In the genomic region with DNA sequence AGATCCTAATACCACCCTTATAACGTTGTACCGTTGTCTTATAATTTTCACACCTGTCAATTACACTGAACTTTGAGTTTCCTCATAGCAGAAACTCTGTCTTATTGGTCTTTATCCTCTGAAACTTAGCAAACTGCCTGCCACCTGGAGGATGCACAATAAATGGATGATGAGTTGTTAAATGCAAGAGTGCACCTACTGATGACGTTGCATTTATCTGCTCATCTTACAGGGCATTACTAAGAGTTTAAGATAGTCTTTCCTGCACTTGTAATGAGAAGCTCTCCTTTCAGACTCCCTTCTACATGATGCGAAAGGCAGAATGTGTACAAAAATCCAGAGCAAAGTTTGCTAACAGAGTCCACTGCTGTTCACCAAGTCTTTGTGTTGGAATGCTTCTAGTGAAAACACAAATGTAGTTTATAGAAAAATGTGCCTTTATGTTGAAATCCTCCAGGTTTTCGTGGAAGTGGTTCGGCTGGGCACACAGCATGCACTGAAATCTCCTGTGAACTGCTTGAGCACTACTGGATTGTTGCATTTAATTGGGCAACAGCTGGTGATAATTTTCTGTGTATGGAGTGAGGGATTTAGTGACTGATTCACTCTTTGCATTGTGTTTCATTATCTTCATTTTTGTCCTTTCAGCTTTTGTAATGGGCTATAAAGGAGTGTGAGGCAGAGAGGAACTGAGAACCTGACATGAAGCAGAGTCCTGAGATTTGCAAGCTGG, we compare ENCODE assay signal across 32 cellular contexts.
DNase-seq lines count a peak whose midpoint lies in the region; TF ChIP-seq lines count a peak whose summit lies in the region.
"Had no signal": no experiment of that assay in that cellular context is flagged by ENCODE, and none has a peak within 500 bp of the region (broad histone marks: within the 10 kb centered on the region; RNA-seq: fewer than 3 reads in every experiment).

No MANE protein-coding gene starts in this region.

- H3K4me2 ChIP-seq in neural progenitor cell = no peak overlapping the region

- no peaks in the 10 kb centered on the region for H3K36me3 ChIP-seq in neural progenitor cell
- H3K36me3 ChIP-seq: left ventricle myocardium inferior, spleen, stomach had no signal

- no peaks in the 10 kb centered on the region for H3F3A ChIP-seq in neural progenitor cell (ENCODE audit: low read depth)

- H3K27ac ChIP-seq in VCaP = no peak overlapping the region
- no peak overlapping the region for H3K27ac ChIP-seq in neural progenitor cell
- H3K27ac ChIP-seq: coronary artery, left ventricle myocardium inferior, spleen, stomach had no signal

- no peaks in the 10 kb centered on the region for H3K36me3 Mint-ChIP-seq in neural progenitor cell
- H3K36me3 Mint-ChIP-seq: CD8-positive, alpha-beta memory T cell; IgD-negative memory B cell had no signal

- DNase-seq in NCI-H2171 treated with DMSO at 0.1 percent for 48 hours (lab: John Stamatoyannopoulos, UW) (peak; percentile 44), NCI-H2171 (lab: John Stamatoyannopoulos, UW) (no peak), NCI-H1694 (lab: John Stamatoyannopoulos, UW) (peak; percentile 58), neural progenitor cell (ENCODE audit: low spot score) (no peak), Ammon's horn (ENCODE audit: low spot score) (no peak), GDM1 (lab: John Stamatoyannopoulos, UW) (no peak), A172 (ENCODE audit: low spot score) (no peak)
- DNase-seq: activated B cell treated with CpG ODN at 0.5 μM for 24 hours; activated CD4-positive, alpha-beta T cell treated with anti-CD3 and anti-CD28 coated beads, Interleukin-2, amount 10 ng/mL, durations not matched to agents 7 days and 5 days; activated CD8-positive, alpha-beta memory T cell treated with anti-CD3 and anti-CD28 coated beads, Interleukin-2, amount 10 ng/mL, durations not matched to agents 7 days and 5 days; activated gamma-delta T cell; activated naive CD8-positive, alpha-beta T cell treated with anti-CD3 and anti-CD28 coated beads, Interleukin-2, amount 10 ng/mL, durations not matched to agents 7 days and 5 days; activated T-cell treated with anti-CD3 and anti-CD28 coated beads, Interleukin-2, amount 50 U/mL, for 4 hours; caudate nucleus; CD8-positive, alpha-beta memory T cell; DMS153; effector CD8-positive, alpha-beta T cell; GOT3; islet precursor cell; left ventricle myocardium inferior; mesendoderm; NCI-H1092 treated with DMSO at 0.1 percent for 48 hours; NCI-H187 treated with DMSO at 0.1 percent for 48 hours; NCI-H2227 treated with DMSO at 0.1 percent for 48 hours; NCI-H774; spleen; stimulated activated CD4-positive, alpha-beta T cell treated with anti-CD3 and anti-CD28 coated beads, Interleukin-2, amount 100 ng/mL, for 24 hours; stomach had no signal

- peak overlapping the region; percentile 17 for H2AFZ ChIP-seq in neural progenitor cell (replicated peaks)

- H3K27ac Mint-ChIP-seq in neural progenitor cell = no peak overlapping the region
- H3K27ac Mint-ChIP-seq: activated B cell treated with CpG ODN at 0.5 μM for 24 hours; activated CD4-positive, alpha-beta T cell treated with anti-CD3 and anti-CD28 coated beads, Interleukin-2, amount 10 ng/mL, durations not matched to agents 7 days and 5 days; activated CD8-positive, alpha-beta memory T cell treated with anti-CD3 and anti-CD28 coated beads, Interleukin-2, amount 10 ng/mL, durations not matched to agents 7 days and 5 days; activated naive CD8-positive, alpha-beta T cell treated with anti-CD3 and anti-CD28 coated beads, Interleukin-2, amount 10 ng/mL, durations not matched to agents 7 days and 5 days; IgD-negative memory B cell had no signal

- H3K27me3 Mint-ChIP-seq in neural progenitor cell (ENCODE audit: insufficient read depth, low read depth) = peaks cover 2% of the 10 kb centered on the region
- H3K27me3 Mint-ChIP-seq: activated CD4-positive, alpha-beta T cell treated with anti-CD3 and anti-CD28 coated beads, Interleukin-2, amount 10 ng/mL, durations not matched to agents 7 days and 5 days; activated CD8-positive, alpha-beta memory T cell treated with anti-CD3 and anti-CD28 coated beads, Interleukin-2, amount 10 ng/mL, durations not matched to agents 7 days and 5 days; CD8-positive, alpha-beta memory T cell had no signal

- TF ChIP-seq CTCF in VCaP (conservative IDR thresholded peaks at IDR 0.05) (0 out of 2 replicates have a peak, but pooled peaks have one; percentile 10), neural progenitor cell (IDR thresholded peaks at IDR 0.05) (no peak)

- H3K4me3 ChIP-seq in neural progenitor cell = no peak overlapping the region
- H3K4me3 ChIP-seq: coronary artery, left ventricle myocardium inferior, spleen, stomach had no signal

- no peaks in the 10 kb centered on the region for H3K27me3 ChIP-seq in neural progenitor cell
- H3K27me3 ChIP-seq: spleen, stomach had no signal

- H3K9me3 ChIP-seq in neural progenitor cell (ENCODE audit: low read depth) = no peaks in the 10 kb centered on the region
- H3K9me3 ChIP-seq: left ventricle myocardium inferior, spleen, stomach had no signal

- H3K79me2 ChIP-seq in neural progenitor cell (ENCODE audit: low read depth) = no peaks in the 10 kb centered on the region

- no peak overlapping the region for H3K9ac ChIP-seq in neural progenitor cell

- peaks cover 12% of the 10 kb centered on the region for H3K4me1 Mint-ChIP-seq in neural progenitor cell
- H3K4me1 Mint-ChIP-seq: activated B cell treated with CpG ODN at 0.5 μM for 24 hours; activated CD4-positive, alpha-beta T cell treated with anti-CD3 and anti-CD28 coated beads, Interleukin-2, amount 10 ng/mL, durations not matched to agents 7 days and 5 days; activated CD8-positive, alpha-beta memory T cell treated with anti-CD3 and anti-CD28 coated beads, Interleukin-2, amount 10 ng/mL, durations not matched to agents 7 days and 5 days; activated naive CD8-positive, alpha-beta T cell treated with anti-CD3 and anti-CD28 coated beads, Interleukin-2, amount 10 ng/mL, durations not matched to agents 7 days and 5 days; CD8-positive, alpha-beta memory T cell; IgD-negative memory B cell had no signal

- H4K20me1 ChIP-seq in neural progenitor cell (ENCODE audit: low read depth) = no peaks in the 10 kb centered on the region

- no peak overlapping the region for H3K4me3 Mint-ChIP-seq in neural progenitor cell
- H3K4me3 Mint-ChIP-seq: activated B cell treated with CpG ODN at 0.5 μM for 24 hours; activated CD4-positive, alpha-beta T cell treated with anti-CD3 and anti-CD28 coated beads, Interleukin-2, amount 10 ng/mL, durations not matched to agents 7 days and 5 days; activated CD8-positive, alpha-beta memory T cell treated with anti-CD3 and anti-CD28 coated beads, Interleukin-2, amount 10 ng/mL, durations not matched to agents 7 days and 5 days; activated naive CD8-positive, alpha-beta T cell treated with anti-CD3 and anti-CD28 coated beads, Interleukin-2, amount 10 ng/mL, durations not matched to agents 7 days and 5 days; activated T-cell treated with anti-CD3 and anti-CD28 coated beads, Interleukin-2, amount 50 U/mL, for 4 hours; CD8-positive, alpha-beta memory T cell; IgD-negative memory B cell; neural crest cell had no signal

- peaks cover 8% of the 10 kb centered on the region for H3K4me1 ChIP-seq in neural progenitor cell
- H3K4me1 ChIP-seq: left ventricle myocardium inferior, spleen, stomach had no signal

- H3K9me3 Mint-ChIP-seq in neural progenitor cell = no peaks in the 10 kb centered on the region
- H3K9me3 Mint-ChIP-seq: activated B cell treated with CpG ODN at 0.5 μM for 24 hours; activated T-cell treated with anti-CD3 and anti-CD28 coated beads, Interleukin-2, amount 50 U/mL, for 4 hours; CD8-positive, alpha-beta memory T cell; IgD-negative memory B cell had no signal

Comparison
In these comparisons a context has a peak if more than half of its experiments do, and no peak if none do; other contexts are left out.
1. DNase-seq: peak in NCI-H2171 treated with DMSO at 0.1 percent for 48 hours (single experiment) and NCI-H1694 (single experiment); none in NCI-H2171 (single experiment), neural progenitor cell (single experiment), Ammon's horn (single experiment), GDM1 (single experiment) and A172 (single experiment).